Comparison of ENCODE assay signal across 1 cellular context in genomic region chr16:69581297-69581696, GRCh38.
TF ChIP-seq lines count a peak whose summit lies in the region.

No MANE protein-coding gene starts in this region.

TF ChIP-seq in GM12878, 131 proteins besides CTCF, POLR2A, EP300 and RAD21 (continued from another document):
- TF ChIP-seq BCLAF1 (IDR thresholded peaks at IDR 0.05) (no peak), SREBF1 (IDR thresholded peaks at IDR 0.05; ENCODE audit: low read length) (no peak), TCF7 (IDR thresholded peaks at IDR 0.05; ENCODE audit: borderline replicate concordance) (no peak), SMARCA5 (IDR thresholded peaks at IDR 0.05) (no peak)
